ENCODE assay signal across 24 cellular contexts in genomic region chr20:2446845-2447244, GRCh38. TPM values are rescaled to one million over a fixed set of nuclear protein-coding genes. Genes with fewer than 3 reads are reported as not detected.
DNase-seq lines count a peak whose midpoint lies in the region; ATAC-seq and TF ChIP-seq lines count a peak whose summit lies in the region.
"Had no signal": no experiment of that assay in that cellular context is flagged by ENCODE, and none has a peak within 500 bp of the region (broad histone marks: within the 10 kb centered on the region; RNA-seq: fewer than 3 reads in every experiment).

No MANE protein-coding gene starts in this region.

- H3K9ac ChIP-seq in H9 (ENCODE audit: extremely low read depth, insufficient read length, low read length) = no peak overlapping the region

- H3K4me3 ChIP-seq in right atrium auricular region (no peak overlapping the region), breast epithelium (no peak overlapping the region)
- H3K4me3 ChIP-seq: lower lobe of right lung, PC-9, SJSA1, stomach, tibial artery had no signal

- no peak overlapping the region for H2BK20ac ChIP-seq in H9 (ENCODE audit: low read depth, low read length, poor library complexity, severe bottlenecking)

- H3K36me3 ChIP-seq in right atrium auricular region = no peaks in the 10 kb centered on the region
- H3K36me3 ChIP-seq in breast epithelium = no peaks in the 10 kb centered on the region
- H3K36me3 ChIP-seq: lower lobe of right lung, SJSA1, stomach, tibial artery had no signal

- H3K9me3 Mint-ChIP-seq in H9 = no peaks in the 10 kb centered on the region
- H3K9me3 Mint-ChIP-seq in naive B cell = peaks cover 0 to 7% (median 0%) of the 10 kb centered on the region in 7 donors
- H3K9me3 Mint-ChIP-seq: activated CD4-positive, alpha-beta memory T cell treated with anti-CD3 and anti-CD28 coated beads, Interleukin-2, amount 10 ng/mL, durations not matched to agents 7 days and 5 days; CD8-positive, alpha-beta T cell; central memory CD8-positive, alpha-beta T cell had no signal

- H3K23me2 ChIP-seq in H9 (ENCODE audit: insufficient read length, low read depth, low read length, poor library complexity, severe bottlenecking) = no peaks in the 10 kb centered on the region

- H3K4me3 Mint-ChIP-seq in H9 (no peak overlapping the region), naive B cell (no peak overlapping the region)
- H3K4me3 Mint-ChIP-seq: activated CD4-positive, alpha-beta memory T cell treated with anti-CD3 and anti-CD28 coated beads, Interleukin-2, amount 10 ng/mL, durations not matched to agents 7 days and 5 days; CD8-positive, alpha-beta T cell; central memory CD8-positive, alpha-beta T cell had no signal

- H3K4ac ChIP-seq in H9 (ENCODE audit: low read depth, low read length) = no peak overlapping the region

- no peaks in the 10 kb centered on the region for H3K4me1 ChIP-seq in H9 (ENCODE audit: insufficient read depth, low read length)
- no peaks in the 10 kb centered on the region for H3K4me1 ChIP-seq in right atrium auricular region
- no peaks in the 10 kb centered on the region for H3K4me1 ChIP-seq in breast epithelium
- H3K4me1 ChIP-seq: lower lobe of right lung, SJSA1, stomach, tibial artery had no signal

- H4K5ac ChIP-seq in H9 (ENCODE audit: insufficient read length, low read depth, low read length) = no peak overlapping the region

- H3K9me3 ChIP-seq in H9 (ENCODE audit: control insufficient read depth, low read depth, low read length) = no peaks in the 10 kb centered on the region
- peaks cover 0 to 8% of the 10 kb centered on the region in 2 donors for H3K9me3 ChIP-seq in right atrium auricular region
- H3K9me3 ChIP-seq in breast epithelium = no peaks in the 10 kb centered on the region
- H3K9me3 ChIP-seq: lower lobe of right lung, SJSA1, tibial artery had no signal

- H4K20me1 ChIP-seq in H9 (ENCODE audit: control insufficient read depth, insufficient read depth, insufficient read length) = no peaks in the 10 kb centered on the region

- H3K14ac ChIP-seq in H9 (ENCODE audit: insufficient read depth, low read length) = no peak overlapping the region

- H3K79me2 ChIP-seq in H9 (ENCODE audit: insufficient read depth, low read length) = no peaks in the 10 kb centered on the region

- H2BK120ac ChIP-seq in H9 (ENCODE audit: low read depth, low read length, poor library complexity, severe bottlenecking) = no peak overlapping the region

- H3K27me3 ChIP-seq in H9 (ENCODE audit: insufficient read depth, low read length) (no peaks in the 10 kb centered on the region), right atrium auricular region (no peaks in the 10 kb centered on the region), breast epithelium (no peaks in the 10 kb centered on the region)
- H3K27me3 ChIP-seq: stomach, tibial artery had no signal

- H3K79me1 ChIP-seq in H9 (ENCODE audit: insufficient read depth, low read depth, low read length, poor library complexity, severe bottlenecking) = no peaks in the 10 kb centered on the region

- H4K91ac ChIP-seq in H9 (ENCODE audit: insufficient read length, low read depth, low read length) = no peak overlapping the region

- no peak for TF ChIP-seq POLR2A in breast epithelium (IDR thresholded peaks at IDR 0.05)

- H3K56ac ChIP-seq in H9 (ENCODE audit: insufficient read length, low read depth, low read length) = no peak overlapping the region

- no peak overlapping the region for H2BK15ac ChIP-seq in H9 (ENCODE audit: low read depth, low read length)

- no peak overlapping the region for H2AFZ ChIP-seq in H9 (ENCODE audit: low read length)
- H2AFZ ChIP-seq: PC-9 had no signal

- H3K4me2 ChIP-seq in H9 (ENCODE audit: insufficient read depth, insufficient read length, low read length) = no peak overlapping the region
- H3K4me2 ChIP-seq: PC-9 had no signal

- H3K4me1 Mint-ChIP-seq in H9 (no peaks in the 10 kb centered on the region), naive B cell (no peaks in the 10 kb centered on the region)

- no peak overlapping the region for H2AK5ac ChIP-seq in H9 (ENCODE audit: insufficient read length, low read length)

- no peak overlapping the region for H3K18ac ChIP-seq in H9 (ENCODE audit: insufficient read length, low read depth, low read length)

- H2BK12ac ChIP-seq in H9 (ENCODE audit: insufficient read length, low read depth, low read length) = no peak overlapping the region

- no peak overlapping the region for H3K27ac Mint-ChIP-seq in H9
- no peak overlapping the region for H3K27ac Mint-ChIP-seq in naive B cell
- H3K27ac Mint-ChIP-seq: activated CD4-positive, alpha-beta memory T cell treated with anti-CD3 and anti-CD28 coated beads, Interleukin-2, amount 10 ng/mL, durations not matched to agents 7 days and 5 days; CD8-positive, alpha-beta T cell had no signal

- ATAC-seq in naive B cell (ENCODE audit: low read depth in 2 of 2) = peak; percentile 23 to 28
- no peak for ATAC-seq in sciatic nerve
- ATAC-seq: CD8-positive, alpha-beta T cell; lower lobe of right lung had no signal

- WGBS in H9 (ENCODE audit: extremely low coverage, insufficient read length, low lambda C conversion rate) = no CpG with 5 or more reads among the region's 4 CpGs

- TF ChIP-seq CTCF in H9 (conservative IDR thresholded peaks at IDR 0.05) (no peak), right atrium auricular region (IDR thresholded peaks at IDR 0.05) (no peak), breast epithelium (IDR thresholded peaks at IDR 0.05) (no peak)

- H4K8ac ChIP-seq in H9 (replicated peaks; ENCODE audit: insufficient read length, low read depth, low read length) = no peak overlapping the region

- peaks cover 6% of the 10 kb centered on the region for H3K27me3 Mint-ChIP-seq in H9 (ENCODE audit: low read depth)
- peaks cover 4 to 8% (median 6%) of the 10 kb centered on the region in 3 donors for H3K27me3 Mint-ChIP-seq in naive B cell
- H3K27me3 Mint-ChIP-seq: central memory CD8-positive, alpha-beta T cell had no signal

- in situ Hi-C loops in SK-MEL-5 (cut with HindIII; ENCODE audit: low pct_unique_long_range_greater_than_20kb, low sequenced_read_pairs) = no loop called here

- no peak overlapping the region for H2BK5ac ChIP-seq in H9 (ENCODE audit: insufficient read length, low read length)

- no peak overlapping the region for H3K27ac ChIP-seq in H9 (ENCODE audit: insufficient read length, low read depth, low read length)
- no peak overlapping the region for H3K27ac ChIP-seq in right atrium auricular region
- no peak overlapping the region for H3K27ac ChIP-seq in breast epithelium
- H3K27ac ChIP-seq: lower lobe of right lung, PC-9, SJSA1, stomach, tibial artery had no signal

- DNase-seq in H9 = peak; percentile 59
- DNase-seq in NCI-H1048 (lab: John Stamatoyannopoulos, UW) = peak; percentile 64
- peak; percentile 15 for DNase-seq in SK-MEL-5 (ENCODE audit: low read depth, low spot score)
- no peak for DNase-seq in naive B cell
- no peak for DNase-seq in right atrium auricular region (ENCODE audit: low spot score)
- no peak for DNase-seq in breast epithelium (ENCODE audit: low spot score in 2 of 2)
- no peak for DNase-seq in sciatic nerve (ENCODE audit: low spot score)
- DNase-seq: activated CD4-positive, alpha-beta memory T cell treated with anti-CD3 and anti-CD28 coated beads, Interleukin-2, amount 10 ng/mL, durations not matched to agents 7 days and 5 days; activated CD4-positive, CD25-positive, alpha-beta regulatory T cell treated with anti-CD3 and anti-CD28 coated beads, Interleukin-2, amount 50 U/mL, for 72 hours; activated effector memory CD4-positive, alpha-beta T cell treated with Interleukin-2 at 50 U/mL for 16 hours; CD8-positive, alpha-beta T cell; dermis blood vessel endothelial cell; kidney; lower lobe of right lung; NCI-H1417; NCI-H2081 treated with DMSO at 0.1 percent for 48 hours; PC-9; posterior cingulate gyrus; stimulated activated CD8-positive, alpha-beta memory T cell treated with anti-CD3 and anti-CD28 coated beads, Interleukin-4, amount 100 ng/mL, for 48 hours; stomach; T-helper 1 cell; tibial artery had no signal

- H3K36me3 Mint-ChIP-seq in H9 (ENCODE audit: insufficient read depth in 1 of 3, low read depth in 3 of 3) (no peaks in the 10 kb centered on the region), naive B cell (peaks cover 5 to 6% of the 10 kb centered on the region in 2 donors)
- H3K36me3 Mint-ChIP-seq: CD8-positive, alpha-beta T cell had no signal

- intact Hi-C loops in breast epithelium (cut with DNase I; ENCODE audit: low total_unique reads) = no loop called here
- intact Hi-C loops in sciatic nerve (cut with DNase I) = no loop called here

- H3K23ac ChIP-seq in H9 (ENCODE audit: insufficient read length, low read depth, low read length) = no peak overlapping the region

- H3T11ph ChIP-seq in H9 (ENCODE audit: low read length) = no peak overlapping the region

RNA-seq across cellular contexts. Expression of gene SNRPB, which starts 23.7 kb away (rescaled TPM):
- 462 and 482 TPM in 2 replicates for total RNA-seq in H9 (2021)
- 521 and 564 TPM in 2 replicates for total RNA-seq in SK-MEL-5 (2014; rRNA removed; shearing (Covaris generic))
- polyA plus RNA-seq in SK-MEL-5 (2015; cell fraction: cytosol; rRNA removed) = 558 and 604 TPM in 2 replicates
- 151 and 153 TPM in 2 replicates for polyA plus RNA-seq in SK-MEL-5 (2015; cell fraction: nucleus; rRNA removed)
- 100 to 1,000 TPM; 310 to 412 (median 346) TPM for polyA plus RNA-seq in naive B cell (ENCODE audit: low read depth in 6 of 6)
- 100 to 1,000 TPM in 1 of 2 donors, 10 to 100 TPM in 1; 78.7 to 105 TPM for total RNA-seq in right atrium auricular region
- 100 to 1,000 TPM; 124 to 207 (median 179) TPM for total RNA-seq in breast epithelium
- 64.3 TPM for total RNA-seq in sciatic nerve

Comparison
In these comparisons a context has a peak if more than half of its experiments do, and no peak if none do; other contexts are left out.
1. DNase-seq: peak in H9 (single experiment), NCI-H1048 (single experiment) and SK-MEL-5 (single experiment); none in naive B cell (single experiment), right atrium auricular region (single experiment), breast epithelium (0 of 2) and sciatic nerve (single experiment).